In genomic region chr19:55598719-55599467, GRCh38 we compare ENCODE assay signal across 8 cellular contexts. TPM values are rescaled to one million over a fixed set of nuclear protein-coding genes. Genes with fewer than 3 reads are reported as not detected.
DNase-seq lines count a peak whose midpoint lies in the region; ATAC-seq and TF ChIP-seq lines count a peak whose summit lies in the region.

No MANE protein-coding gene starts in this region.

- DNase-seq in AML-193 (lab: John Stamatoyannopoulos, UW) (peak; percentile 76 to 83), NCI-H510A treated with DMSO at 0.1 percent for 48 hours (lab: John Stamatoyannopoulos, UW) (peak; percentile 73), left lobe of liver (ENCODE audit: low spot score) (peak; percentile 93)
- peak; percentile 88 to 92 for DNase-seq in activated CD4-positive, alpha-beta T cell treated with anti-CD3 and anti-CD28 coated beads for 4 hours
- peak; percentile 92 for DNase-seq in stimulated activated CD4-positive, alpha-beta T cell treated with anti-CD3 and anti-CD28 coated beads, Interleukin-2, amount 100 ng/mL, for 24 hours

- ATAC-seq in HG03432 (IDR thresholded peaks at IDR 0.05; ENCODE audit: unreplicated experiment) (peak; percentile 53), left lobe of liver (peak; percentile 82)

- TF ChIP-seq POLR2A in GM19193 (IDR thresholded peaks at IDR 0.05; ENCODE audit: extremely low read depth, insufficient read depth, insufficient read length) = peak; percentile 66

- peak overlapping the region; percentile 98 for H3K27ac ChIP-seq in cingulate gyrus (ENCODE audit: low read depth, low read length)

RNA-seq across cellular contexts. Expression of gene FIZ1, which starts 0.4 kb away (rescaled TPM):
- total RNA-seq in left lobe of liver = 6.7 TPM

RNA-seq across cellular contexts. Expression of gene ZNF524, which starts 1.2 kb away (rescaled TPM):
- 13.2 TPM for total RNA-seq in left lobe of liver

RNA-seq across cellular contexts. Expression of gene ZNF865, which starts 6.6 kb away (rescaled TPM):
- total RNA-seq in left lobe of liver = 8.1 TPM

RNA-seq across cellular contexts. Expression of gene ZNF579, which starts 18.2 kb away (rescaled TPM):
- total RNA-seq in left lobe of liver = 4.5 TPM

RNA-seq across cellular contexts. Expression of gene ZNF784, which starts 25.5 kb away (rescaled TPM):
- 5.3 TPM for total RNA-seq in left lobe of liver

Comparison
In these comparisons a context has a peak if more than half of its experiments do, and no peak if none do; other contexts are left out.
1. Peak in every context shown above with its lines: DNase-seq, ATAC-seq and H3K27ac ChIP-seq.